Comparison of ENCODE assay signal across 1 cellular context in the genomic region with DNA sequence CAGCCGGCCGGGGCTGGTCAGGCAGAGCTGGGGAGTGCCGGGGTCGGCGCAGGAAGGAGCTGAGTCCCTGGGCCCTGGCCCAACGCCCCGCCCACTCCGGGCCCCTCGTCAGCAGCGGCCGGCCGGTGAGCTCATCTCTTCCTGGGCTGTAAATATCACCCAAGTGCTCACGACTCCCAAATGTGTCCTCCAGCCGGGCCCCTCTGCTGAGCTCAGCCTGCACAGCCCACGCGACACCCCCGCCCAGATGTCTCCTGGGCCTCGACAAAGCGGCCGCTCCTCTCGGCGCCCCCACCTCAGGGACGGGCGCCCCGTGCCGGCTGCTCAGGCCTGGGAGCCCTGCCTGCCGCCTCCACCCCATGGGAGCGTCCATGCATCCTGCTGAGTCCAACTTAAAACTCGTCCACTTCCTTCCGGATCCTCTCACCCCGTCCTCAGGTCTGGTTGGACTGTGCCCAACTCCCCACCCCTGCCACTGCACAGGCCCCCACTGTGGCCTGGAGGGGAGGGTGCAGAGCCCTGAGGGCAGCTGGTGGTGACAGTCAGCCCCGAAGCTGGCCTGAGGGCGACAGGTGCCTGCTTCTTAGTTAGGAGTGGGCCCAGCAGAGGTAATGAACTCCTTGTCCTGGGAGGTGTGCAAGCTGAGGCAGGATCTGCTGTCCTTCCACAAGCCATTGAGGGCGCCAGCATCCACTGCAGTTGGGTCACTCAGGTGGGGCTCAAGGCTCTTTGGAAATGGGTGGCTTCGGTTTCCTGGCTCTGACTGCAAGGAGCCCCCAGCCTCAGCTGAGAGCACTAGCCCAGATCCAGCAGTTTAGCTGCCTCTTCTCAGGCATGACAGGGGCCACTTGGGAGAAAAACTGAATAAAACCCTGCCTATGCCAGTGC.
TF ChIP-seq lines count a peak whose summit lies in the region.

No MANE protein-coding gene starts in this region.

TF ChIP-seq in K562, 482 proteins besides CTCF, POLR2A, EP300 and RAD21 (continued from another document):
- TF ChIP-seq, protein P1, sequence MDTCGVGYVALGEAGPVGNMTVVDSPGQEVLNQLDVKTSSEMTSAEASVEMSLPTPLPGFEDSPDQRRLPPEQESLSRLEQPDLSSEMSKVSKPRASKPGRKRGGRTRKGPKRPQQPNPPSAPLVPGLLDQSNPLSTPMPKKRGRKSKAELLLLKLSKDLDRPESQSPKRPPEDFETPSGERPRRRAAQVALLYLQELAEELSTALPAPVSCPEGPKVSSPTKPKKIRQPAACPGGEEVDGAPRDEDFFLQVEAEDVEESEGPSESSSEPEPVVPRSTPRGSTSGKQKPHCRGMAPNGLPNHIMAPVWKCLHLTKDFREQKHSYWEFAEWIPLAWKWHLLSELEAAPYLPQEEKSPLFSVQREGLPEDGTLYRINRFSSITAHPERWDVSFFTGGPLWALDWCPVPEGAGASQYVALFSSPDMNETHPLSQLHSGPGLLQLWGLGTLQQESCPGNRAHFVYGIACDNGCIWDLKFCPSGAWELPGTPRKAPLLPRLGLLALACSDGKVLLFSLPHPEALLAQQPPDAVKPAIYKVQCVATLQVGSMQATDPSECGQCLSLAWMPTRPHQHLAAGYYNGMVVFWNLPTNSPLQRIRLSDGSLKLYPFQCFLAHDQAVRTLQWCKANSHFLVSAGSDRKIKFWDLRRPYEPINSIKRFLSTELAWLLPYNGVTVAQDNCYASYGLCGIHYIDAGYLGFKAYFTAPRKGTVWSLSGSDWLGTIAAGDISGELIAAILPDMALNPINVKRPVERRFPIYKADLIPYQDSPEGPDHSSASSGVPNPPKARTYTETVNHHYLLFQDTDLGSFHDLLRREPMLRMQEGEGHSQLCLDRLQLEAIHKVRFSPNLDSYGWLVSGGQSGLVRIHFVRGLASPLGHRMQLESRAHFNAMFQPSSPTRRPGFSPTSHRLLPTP (IDR thresholded peaks at IDR 0.05; ENCODE audit: borderline replicate concordance, extremely low read depth, insufficient read length) = no peak
- TF ChIP-seq ATF7 (IDR thresholded peaks at IDR 0.05) (peak; percentile 49; the same call in 1 of the 2 replicates), TBP (optimal IDR thresholded peaks at IDR 0.05; ENCODE audit: low read depth, low read length) (peak; percentile 3), ZNF707 (CRISPR knock-in tag; conservative IDR thresholded peaks at IDR 0.05) (no peak), JUND (IDR thresholded peaks at IDR 0.05; ENCODE audit: borderline replicate concordance, low read depth, low read length) (peak; percentile 33; the same call in 1 of the 2 replicates), JUND (tag; IDR thresholded peaks at IDR 0.05; ENCODE audit: borderline replicate concordance, low read depth, low read length) (no peak), MYNN (IDR thresholded peaks at IDR 0.05) (no peak), MYNN (CRISPR knock-in tag; IDR thresholded peaks at IDR 0.05) (0 out of 2 replicates have a peak, but pooled peaks have one; percentile 39), ZNF184 (CRISPR knock-in tag; IDR thresholded peaks at IDR 0.05) (peak; percentile 75; the same call in 1 of the 2 replicates), RBM39 (optimal IDR thresholded peaks at IDR 0.05; ENCODE audit: low read depth, low read length) (peak; percentile 30), EGR1 (conservative IDR thresholded peaks at IDR 0.05) (peak; percentile 86), SIN3B (IDR thresholded peaks at IDR 0.05; ENCODE audit: low read depth) (no peak)
- TF ChIP-seq, protein P2, sequence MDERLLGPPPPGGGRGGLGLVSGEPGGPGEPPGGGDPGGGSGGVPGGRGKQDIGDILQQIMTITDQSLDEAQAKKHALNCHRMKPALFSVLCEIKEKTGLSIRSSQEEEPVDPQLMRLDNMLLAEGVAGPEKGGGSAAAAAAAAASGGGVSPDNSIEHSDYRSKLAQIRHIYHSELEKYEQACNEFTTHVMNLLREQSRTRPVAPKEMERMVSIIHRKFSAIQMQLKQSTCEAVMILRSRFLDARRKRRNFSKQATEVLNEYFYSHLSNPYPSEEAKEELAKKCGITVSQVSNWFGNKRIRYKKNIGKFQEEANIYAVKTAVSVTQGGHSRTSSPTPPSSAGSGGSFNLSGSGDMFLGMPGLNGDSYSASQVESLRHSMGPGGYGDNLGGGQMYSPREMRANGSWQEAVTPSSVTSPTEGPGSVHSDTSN (CRISPR knock-in tag; IDR thresholded peaks at IDR 0.05; ENCODE audit: low read depth) = peak; percentile 1; the same call in 1 of the 2 replicates
- TF ChIP-seq, protein P2 (tag; conservative IDR thresholded peaks at IDR 0.05; ENCODE audit: low read depth) = no peak
- TF ChIP-seq, protein P3, sequence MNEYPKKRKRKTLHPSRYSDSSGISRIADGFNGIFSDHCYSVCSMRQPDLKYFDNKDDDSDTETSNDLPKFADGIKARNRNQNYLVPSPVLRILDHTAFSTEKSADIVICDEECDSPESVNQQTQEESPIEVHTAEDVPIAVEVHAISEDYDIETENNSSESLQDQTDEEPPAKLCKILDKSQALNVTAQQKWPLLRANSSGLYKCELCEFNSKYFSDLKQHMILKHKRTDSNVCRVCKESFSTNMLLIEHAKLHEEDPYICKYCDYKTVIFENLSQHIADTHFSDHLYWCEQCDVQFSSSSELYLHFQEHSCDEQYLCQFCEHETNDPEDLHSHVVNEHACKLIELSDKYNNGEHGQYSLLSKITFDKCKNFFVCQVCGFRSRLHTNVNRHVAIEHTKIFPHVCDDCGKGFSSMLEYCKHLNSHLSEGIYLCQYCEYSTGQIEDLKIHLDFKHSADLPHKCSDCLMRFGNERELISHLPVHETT (CRISPR knock-in tag; conservative IDR thresholded peaks at IDR 0.05 in 1 of 2, IDR thresholded peaks at IDR 0.05 in 1 of 2) = 0 out of 4 replicates have a peak, but pooled peaks of 1 of the 2 experiments have one; percentile 18
- TF ChIP-seq, protein P4, sequence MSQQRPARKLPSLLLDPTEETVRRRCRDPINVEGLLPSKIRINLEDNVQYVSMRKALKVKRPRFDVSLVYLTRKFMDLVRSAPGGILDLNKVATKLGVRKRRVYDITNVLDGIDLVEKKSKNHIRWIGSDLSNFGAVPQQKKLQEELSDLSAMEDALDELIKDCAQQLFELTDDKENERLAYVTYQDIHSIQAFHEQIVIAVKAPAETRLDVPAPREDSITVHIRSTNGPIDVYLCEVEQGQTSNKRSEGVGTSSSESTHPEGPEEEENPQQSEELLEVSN (IDR thresholded peaks at IDR 0.05; ENCODE audit: borderline replicate concordance in 1 of 2, extremely low read depth in 1 of 2, insufficient read depth in 1 of 2, insufficient read length in 1 of 2, low read depth in 1 of 2, low read length in 1 of 2, poor library complexity in 1 of 2, severe bottlenecking in 1 of 2) = peak in 1 of 2 experiments; percentile 45
TF ChIP-seq in K562: peak in this region for 33.
